In the genomic region with DNA sequence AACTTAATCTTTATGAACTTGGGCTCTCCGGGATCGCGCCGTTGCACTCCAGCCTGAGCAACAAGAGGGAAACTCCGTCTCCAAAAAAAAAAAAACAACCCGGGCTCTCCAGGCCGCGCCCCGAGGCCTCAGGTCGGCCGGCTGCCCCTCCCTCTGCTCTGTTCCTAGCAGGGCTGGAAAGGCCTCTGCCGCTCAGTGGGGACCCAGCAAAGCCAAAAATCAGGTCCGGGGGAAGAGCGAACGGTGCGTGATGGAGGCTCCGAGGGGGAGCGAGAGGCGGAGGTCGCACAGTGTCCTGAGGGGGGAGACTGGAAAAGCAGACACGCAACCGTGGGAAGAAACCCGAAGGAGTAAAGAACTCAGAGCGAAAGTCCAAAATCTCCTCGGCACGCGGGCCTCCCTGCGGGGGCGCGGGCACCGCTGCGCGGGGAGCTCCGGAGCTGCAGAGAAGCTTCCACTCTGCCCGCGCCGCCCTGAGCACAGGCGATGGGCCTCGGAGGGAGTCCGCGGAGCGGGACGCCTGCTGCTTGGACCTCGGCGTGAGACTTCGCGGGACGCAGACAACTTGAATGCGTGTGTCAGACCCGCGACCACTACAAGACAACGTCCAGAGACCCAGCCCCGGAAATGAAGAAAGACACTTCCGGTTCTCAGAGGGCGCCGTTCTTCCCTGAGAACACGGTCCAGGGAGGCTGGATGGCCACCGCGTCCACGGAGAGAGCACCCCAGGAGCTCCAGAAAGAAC, we compare ENCODE assay signal across 8 cellular contexts.
DNase-seq lines count a peak whose midpoint lies in the region; ATAC-seq and TF ChIP-seq lines count a peak whose summit lies in the region.

No MANE protein-coding gene starts in this region.

- H3K27me3 Mint-ChIP-seq in activated T-cell treated with anti-CD3 and anti-CD28 coated beads, Interleukin-2, amount 50 U/mL, for 72 hours (ENCODE audit: low read depth), result peaks cover 11% of the 10 kb centered on the region

- H3K4me1 ChIP-seq in HUES64 (ENCODE audit: insufficient read depth, low read length), result no peaks in the 10 kb centered on the region; the same call in 1 of the 2 replicates
- peaks cover 6% of the 10 kb centered on the region for H3K4me1 ChIP-seq in left ventricle myocardium inferior
- no peaks in the 10 kb centered on the region for H3K4me1 ChIP-seq in rectal smooth muscle tissue (ENCODE audit: control insufficient read depth, insufficient read depth, low read length)

- H3K36me3 ChIP-seq in HUES64 (ENCODE audit: insufficient read depth, low read length), result no peaks in the 10 kb centered on the region
- no peaks in the 10 kb centered on the region for H3K36me3 ChIP-seq in left ventricle myocardium inferior
- H3K36me3 ChIP-seq in rectal smooth muscle tissue (ENCODE audit: control insufficient read depth, insufficient read depth, low read length), result no peaks in the 10 kb centered on the region

- WGBS in HUES64, result 63% methylated on average over 60 of the region's 60 CpGs

- H3K9me3 ChIP-seq in HUES64 (ENCODE audit: insufficient read depth, low read depth, low read length), result no peaks in the 10 kb centered on the region
- H3K9me3 ChIP-seq in left ventricle myocardium inferior (replicated peaks), result no peaks in the 10 kb centered on the region

- peak; percentile 1 to 5 for DNase-seq in activated T-cell treated with anti-CD3 and anti-CD28 coated beads, Interleukin-2, amount 50 U/mL, for 72 hours
- DNase-seq in left ventricle myocardium inferior, result peak; percentile 16
- DNase-seq in cortex of kidney (lab: John Stamatoyannopoulos, UW), result no peak

- intact Hi-C loops in left ventricle myocardium inferior (cut with micrococcal nuclease), result no loop called here

- H3K4me3 ChIP-seq in HUES64 (ENCODE audit: low read length) (peak overlapping the region; percentile 51), left ventricle myocardium inferior (peak overlapping the region; percentile 69), rectal smooth muscle tissue (ENCODE audit: low read length) (peak overlapping the region; percentile 69)

- peak overlapping the region; percentile 86 to 87 for H3K4me3 Mint-ChIP-seq in activated T-cell treated with anti-CD3 and anti-CD28 coated beads, Interleukin-2, amount 50 U/mL, for 72 hours

- H3K4me1 Mint-ChIP-seq in activated T-cell treated with anti-CD3 and anti-CD28 coated beads, Interleukin-2, amount 50 U/mL, for 72 hours (ENCODE audit: low read depth), result peaks cover 7% of the 10 kb centered on the region

- TF ChIP-seq CTCF in left ventricle myocardium inferior (IDR thresholded peaks at IDR 0.05; ENCODE audit: borderline replicate concordance), result no peak

- H3K27ac ChIP-seq in HUES64 (ENCODE audit: low read depth, low read length), result no peak overlapping the region
- no peak overlapping the region for H3K27ac ChIP-seq in left ventricle myocardium inferior (replicated peaks)
- H3K27ac ChIP-seq in rectal smooth muscle tissue (ENCODE audit: low read depth, low read length), result no peak overlapping the region

- H3K27ac Mint-ChIP-seq in activated T-cell treated with anti-CD3 and anti-CD28 coated beads, Interleukin-2, amount 50 U/mL, for 72 hours, result no peak overlapping the region

- H3K9me3 Mint-ChIP-seq in activated T-cell treated with anti-CD3 and anti-CD28 coated beads, Interleukin-2, amount 50 U/mL, for 72 hours, result peaks cover 2% of the 10 kb centered on the region in 2 donors

- H3K9ac ChIP-seq in HUES64 (ENCODE audit: low read depth, low read length) (0 out of 2 replicates have a peak overlapping the region, but pooled peaks have one; percentile 50), rectal smooth muscle tissue (ENCODE audit: low read length) (no peak overlapping the region)

- H3K27me3 ChIP-seq in HUES64 (ENCODE audit: insufficient read depth, low read length) (peaks cover 5% of the 10 kb centered on the region; the same call in 1 of the 2 replicates), left ventricle myocardium inferior (ENCODE audit: low read depth) (peaks cover 29% of the 10 kb centered on the region), rectal smooth muscle tissue (ENCODE audit: control insufficient read depth, insufficient read depth, low read length) (peaks cover 2% of the 10 kb centered on the region)

- ATAC-seq in activated T-cell treated with anti-CD3 and anti-CD28 coated beads, Interleukin-2, amount 50 U/mL, for 72 hours (replicated peaks in 1 of 2), result peak in 1 of 2 donors; percentile 67
- no peak for ATAC-seq in GM21825 (IDR thresholded peaks at IDR 0.05; ENCODE audit: unreplicated experiment)
- no peak for ATAC-seq in HG03354 (IDR thresholded peaks at IDR 0.05; ENCODE audit: poor library complexity, severe bottlenecking, unreplicated experiment)
- no peak for ATAC-seq in GM18519 (IDR thresholded peaks at IDR 0.05; ENCODE audit: low FRiP score, unreplicated experiment)

- H3K36me3 Mint-ChIP-seq in activated T-cell treated with anti-CD3 and anti-CD28 coated beads, Interleukin-2, amount 50 U/mL, for 72 hours (ENCODE audit: insufficient read depth in 2 of 2), result peaks cover 2% of the 10 kb centered on the region in 2 donors
